Comparison of ENCODE assay signal across 7 cellular contexts in genomic region chr10:73787031-73787800, GRCh38. TPM values are rescaled to one million over a fixed set of nuclear protein-coding genes. Genes with fewer than 3 reads are reported as not detected.
DNase-seq lines count a peak whose midpoint lies in the region; ATAC-seq and TF ChIP-seq lines count a peak whose summit lies in the region.
"Not testable (repeated sequence)": the region's sequence is repeated elsewhere in the genome, so short reads cannot be mapped to it uniquely, and the experiment has no call there.

No MANE protein-coding gene starts in this region.

- not testable (repeated sequence) for H3K27ac ChIP-seq in GM23248, heart right ventricle
- peak overlapping the region in 4 of 21 experiments; percentile 89 to 97 (median 92) for H3K27ac ChIP-seq in skin epidermis

- peaks cover 20% of the 10 kb centered on the region for H3K4me1 ChIP-seq in GM23248 (ENCODE audit: insufficient read depth)
- peaks cover 15 to 56% (median 47%) of the 10 kb centered on the region in 9 donors for H3K4me1 ChIP-seq in heart right ventricle

- peak overlapping the region; percentile 80 for H3K4me3 ChIP-seq in GM23248
- H3K4me3 ChIP-seq in heart right ventricle = peak overlapping the region in 8 of 10 donors; percentile 90 to 97 (median 93)
- H3K4me3 ChIP-seq in skin epidermis = peak overlapping the region in 4 of 7 experiments; percentile 70 to 99 (median 88)

- not testable (repeated sequence) for H2AFZ ChIP-seq in GM23248

- not testable (repeated sequence) for H3K27me3 ChIP-seq in GM23248 (replicated peaks; ENCODE audit: insufficient read depth); heart right ventricle

- H3K27ac Mint-ChIP-seq in T-cell = peak overlapping the region; percentile 31 to 61
- not testable (repeated sequence) for H3K27ac Mint-ChIP-seq in activated T-helper 17 cell treated with anti-CD3 and anti-CD28 coated beads, Interleukin-2, amount 50 U/mL, for 72 hours; central memory CD8-positive, alpha-beta T cell (ENCODE audit: low read depth); nephron progenitor cell

- not testable (repeated sequence) for H3K27me3 Mint-ChIP-seq in T-cell; activated T-helper 17 cell treated with anti-CD3 and anti-CD28 coated beads, Interleukin-2, amount 50 U/mL, for 72 hours; central memory CD8-positive, alpha-beta T cell; nephron progenitor cell (ENCODE audit: low read depth, poor library complexity)

- peaks cover 30 to 50% (median 38%) of the 10 kb centered on the region in 3 donors for H3K4me1 Mint-ChIP-seq in T-cell
- not testable (repeated sequence) for H3K4me1 Mint-ChIP-seq in activated T-helper 17 cell treated with anti-CD3 and anti-CD28 coated beads, Interleukin-2, amount 50 U/mL, for 72 hours
- peaks cover 29% of the 10 kb centered on the region for H3K4me1 Mint-ChIP-seq in central memory CD8-positive, alpha-beta T cell
- peaks cover 40% of the 10 kb centered on the region for H3K4me1 Mint-ChIP-seq in nephron progenitor cell

- in situ Hi-C loops in GM23248 (cut with MboI) = not testable (repeated sequence)

- H3F3A ChIP-seq in GM23248 (ENCODE audit: insufficient read depth) = peaks cover 19% of the 10 kb centered on the region

- peak overlapping the region; percentile 79 for H3K4me2 ChIP-seq in GM23248 (ENCODE audit: unreplicated experiment)

- peaks cover 77% of the 10 kb centered on the region for H3K79me2 ChIP-seq in GM23248 (ENCODE audit: insufficient read depth)

- H3K9me2 ChIP-seq in GM23248 (ENCODE audit: insufficient read depth) = not testable (repeated sequence)

- 83% methylated on average over 21 of the region's 21 CpGs for WGBS in GM23248 (ENCODE audit: low coverage in 1 of 2, low lambda C conversion rate in 2 of 2, missing lambda C conversion rate in 2 of 2), 2 experiments
- WGBS in heart right ventricle, 2 donors = 90% methylated on average over 21 of the region's 21 CpGs

- CTCF ChIA-PET in T-cell (lab: Charles Lee) = interaction anchor here (0.6 to 1.3 kb wide), 3 partner anchors 12 to 57 kb away, joined by 3 to 9 read pairs (median 3); no protein-coding TSS in a partner anchor

- not testable (repeated sequence) for H3K9me3 Mint-ChIP-seq in T-cell; activated T-helper 17 cell treated with anti-CD3 and anti-CD28 coated beads, Interleukin-2, amount 50 U/mL, for 72 hours; central memory CD8-positive, alpha-beta T cell; nephron progenitor cell

- not testable (repeated sequence) for TF ChIP-seq CTCF in heart right ventricle (IDR thresholded peaks at IDR 0.05); nephron progenitor cell (IDR thresholded peaks at IDR 0.05)

- not testable (repeated sequence) for ATAC-seq in T-cell (replicated peaks in 1 of 4); activated T-helper 17 cell treated with anti-CD3 and anti-CD28 coated beads, Interleukin-2, amount 50 U/mL, for 72 hours (replicated peaks); central memory CD8-positive, alpha-beta T cell (replicated peaks; ENCODE audit: extremely low read depth, poor library complexity, severe bottlenecking); heart right ventricle

- not testable (repeated sequence) for H3K9me3 ChIP-seq in GM23248 (ENCODE audit: low read depth); heart right ventricle

- H3K36me3 ChIP-seq in GM23248 (ENCODE audit: low read depth) (peaks cover 19% of the 10 kb centered on the region; the same call in 1 of the 2 replicates), heart right ventricle (peaks cover 0 to 43% (median 36%) of the 10 kb centered on the region in 9 donors)

- not testable (repeated sequence) for H4K20me1 ChIP-seq in GM23248 (ENCODE audit: insufficient read depth)

- H3K4me3 Mint-ChIP-seq in T-cell (peak overlapping the region; percentile 46 to 90 (median 62)), nephron progenitor cell (peak overlapping the region; percentile 59)
- peak overlapping the region; percentile 93 for H3K4me3 Mint-ChIP-seq in activated T-helper 17 cell treated with anti-CD3 and anti-CD28 coated beads, Interleukin-2, amount 50 U/mL, for 72 hours
- H3K4me3 Mint-ChIP-seq in central memory CD8-positive, alpha-beta T cell = peak overlapping the region; percentile 89

- not testable (repeated sequence) for DNase-seq in GM23248; T-cell; central memory CD8-positive, alpha-beta T cell (ENCODE audit: low spot score in 2 of 2); heart right ventricle; nephron progenitor cell

- intact Hi-C loops in heart right ventricle (cut with DNase I) = loop anchor here in 1 of 10 donors (5.0 kb wide), 1 partner anchor 45 kb away; the partner anchor contains the start of gene SEC24C

- POLR2A ChIA-PET in T-cell (lab: Charles Lee) = not testable (repeated sequence)

- H3K36me3 Mint-ChIP-seq in T-cell = peaks cover 17% of the 10 kb centered on the region
- peaks cover 59% of the 10 kb centered on the region for H3K36me3 Mint-ChIP-seq in activated T-helper 17 cell treated with anti-CD3 and anti-CD28 coated beads, Interleukin-2, amount 50 U/mL, for 72 hours (ENCODE audit: low read depth)
- peaks cover 34% of the 10 kb centered on the region for H3K36me3 Mint-ChIP-seq in central memory CD8-positive, alpha-beta T cell (ENCODE audit: insufficient read depth)
- peaks cover 20% of the 10 kb centered on the region for H3K36me3 Mint-ChIP-seq in nephron progenitor cell (ENCODE audit: low read depth)

- H3K9ac ChIP-seq in GM23248 = peak overlapping the region; percentile 89

RNA-seq across cellular contexts. Expression of gene ZSWIM8, which starts 1.8 kb away (rescaled TPM):
- 44.4 and 61.5 TPM in 2 replicates for total RNA-seq in GM23248 (2014; rRNA removed; shearing (Covaris generic))
- polyA plus RNA-seq in GM23248 (2016; fragmentation: Nextera tagmentation; extraction: Ambion mirVana) = 24.3 and 25.5 TPM in 2 replicates
- total RNA-seq in T-cell = 100 to 1,000 TPM in 2 of 5 donors, 10 to 100 TPM in 3; 69.0 to 106 (median 90.8) TPM
- 100 to 1,000 TPM in 1 of 2 donors, 10 to 100 TPM in 1; 66.1 to 113 TPM for total RNA-seq in activated T-helper 17 cell treated with anti-CD3 and anti-CD28 coated beads, Interleukin-2, amount 50 U/mL, for 72 hours
- total RNA-seq in heart right ventricle = 10 to 100 TPM; 35.2 to 72.5 (median 43.5) TPM
- 100 to 1,000 TPM in 1 of 2 donors, 10 to 100 TPM in 1; 64.1 to 139 TPM for polyA plus RNA-seq in heart right ventricle

RNA-seq across cellular contexts. Expression of gene CHCHD1, which starts 5.4 kb away (rescaled TPM):
- total RNA-seq in GM23248 (2014; rRNA removed; shearing (Covaris generic)) = 23.1 and 26.9 TPM in 2 replicates
- polyA plus RNA-seq in GM23248 (2016; fragmentation: Nextera tagmentation; extraction: Ambion mirVana) (66.3 and 73.0 TPM in 2 replicates), heart right ventricle (10 to 100 TPM; 48.2 to 82.1 TPM)
- total RNA-seq in T-cell (10 to 100 TPM in 3 of 5 donors, 1 to 10 TPM in 2; 6.3 to 17.5 (median 14.2) TPM), heart right ventricle (10 to 100 TPM; 18.6 to 31.4 (median 21.5) TPM)
- 10 to 100 TPM; 30.2 to 32.8 TPM for total RNA-seq in activated T-helper 17 cell treated with anti-CD3 and anti-CD28 coated beads, Interleukin-2, amount 50 U/mL, for 72 hours

RNA-seq across cellular contexts. Expression of gene NDST2, which starts 24.2 kb away (rescaled TPM):
- total RNA-seq in GM23248 (2014; rRNA removed; shearing (Covaris generic)) = 26.8 and 50.0 TPM in 2 replicates
- polyA plus RNA-seq in GM23248 (2016; fragmentation: Nextera tagmentation; extraction: Ambion mirVana) = 27.4 and 30.9 TPM in 2 replicates
- total RNA-seq in T-cell = 100 to 1,000 TPM in 4 of 5 donors, 10 to 100 TPM in 1; 96.1 to 119 (median 110) TPM
- 10 to 100 TPM; 41.2 to 64.0 TPM for total RNA-seq in activated T-helper 17 cell treated with anti-CD3 and anti-CD28 coated beads, Interleukin-2, amount 50 U/mL, for 72 hours
- 10 to 100 TPM in 8 of 10 donors, 1 to 10 TPM in 2; 8.3 to 15.7 (median 11.5) TPM for total RNA-seq in heart right ventricle
- polyA plus RNA-seq in heart right ventricle = 10 to 100 TPM in 1 of 2 donors, 1 to 10 TPM in 1; 7.2 to 12.9 TPM

RNA-seq across cellular contexts. Expression of gene SEC24C, which starts 43.0 kb away (rescaled TPM):
- total RNA-seq in GM23248 (2014; rRNA removed; shearing (Covaris generic)) = 75.6 and 87.1 TPM in 2 replicates
- polyA plus RNA-seq in GM23248 (2016; fragmentation: Nextera tagmentation; extraction: Ambion mirVana) = 30.6 and 31.4 TPM in 2 replicates
- total RNA-seq in T-cell = 100 to 1,000 TPM in 1 of 5 donors, 10 to 100 TPM in 4; 77.7 to 107 (median 92.2) TPM
- total RNA-seq in activated T-helper 17 cell treated with anti-CD3 and anti-CD28 coated beads, Interleukin-2, amount 50 U/mL, for 72 hours = 100 to 1,000 TPM in 1 of 2 donors, 10 to 100 TPM in 1; 98.5 to 129 TPM
- total RNA-seq in heart right ventricle = 10 to 100 TPM; 44.5 to 59.7 (median 51.5) TPM
- 10 to 100 TPM; 33.4 to 34.6 TPM for polyA plus RNA-seq in heart right ventricle
